Comparison of ENCODE assay signal across 1 cellular context in genomic region chr5:138748630-138749081, GRCh38.
TF ChIP-seq lines count a peak whose summit lies in the region.

No MANE protein-coding gene starts in this region.

TF ChIP-seq in HCT116, 20 proteins besides CTCF, POLR2A, EP300 and RAD21 (continued from another document):
- TF ChIP-seq REST (IDR thresholded peaks at IDR 0.05; ENCODE audit: low read depth) (no peak), ATF3 (IDR thresholded peaks at IDR 0.05) (no peak), SIN3A (IDR thresholded peaks at IDR 0.05; ENCODE audit: low read depth) (no peak), MAX (IDR thresholded peaks at IDR 0.05) (no peak), SRF (IDR thresholded peaks at IDR 0.05; ENCODE audit: low read depth) (no peak)
